ENCODE assay signal across 22 cellular contexts in the genomic region with DNA sequence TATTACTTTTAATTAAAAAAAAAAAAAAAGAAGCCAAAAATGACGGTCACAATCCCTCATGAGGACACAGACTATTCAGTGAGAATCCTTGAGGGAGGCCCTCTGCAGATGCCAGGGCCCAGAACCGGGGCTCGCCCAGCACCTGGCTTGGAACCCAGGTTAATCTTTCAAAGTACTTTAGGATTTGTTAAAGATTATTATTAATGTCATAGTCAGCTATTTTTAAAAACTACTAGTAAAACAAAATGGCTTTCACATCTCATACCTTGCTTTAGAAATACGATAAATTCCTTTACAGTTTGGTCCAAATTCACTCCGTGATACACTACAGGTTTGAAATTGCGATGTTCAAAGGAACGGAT. TPM values are rescaled to one million over a fixed set of nuclear protein-coding genes. Genes with fewer than 3 reads are reported as not detected.
DNase-seq lines count a peak whose midpoint lies in the region; ATAC-seq and TF ChIP-seq lines count a peak whose summit lies in the region.
"Had no signal": no experiment of that assay in that cellular context is flagged by ENCODE, and none has a peak within 500 bp of the region (broad histone marks: within the 10 kb centered on the region; RNA-seq: fewer than 3 reads in every experiment).

No MANE protein-coding gene starts in this region.

- no peaks in the 10 kb centered on the region for H4K20me1 ChIP-seq in DND-41 (ENCODE audit: insufficient read depth, low read length)
- H4K20me1 ChIP-seq in OCI-LY7 (ENCODE audit: insufficient read depth, low read length), result no peaks in the 10 kb centered on the region

- no TSS peak for BruUV-seq in OCI-LY7 (replicated peaks; lab: Mats Ljungman, UMichigan)

- H3K9me3 Mint-ChIP-seq in naive B cell, result no peaks in the 10 kb centered on the region
- H3K9me3 Mint-ChIP-seq: activated CD4-positive, alpha-beta memory T cell treated with anti-CD3 and anti-CD28 coated beads, Interleukin-2, amount 10 ng/mL, durations not matched to agents 7 days and 5 days; stimulated activated naive CD8-positive, alpha-beta T cell treated with anti-CD3 and anti-CD28 coated beads, Interleukin-15, Interleukin-2, amounts not matched to agents 100 ng/mL and 50 ng/mL, for 24 hours; type B pancreatic cell; WTC11 had no signal

- H3K9me3 ChIP-seq in DND-41 (ENCODE audit: insufficient read depth, low read length, severe bottlenecking) (no peaks in the 10 kb centered on the region), OCI-LY7 (ENCODE audit: low read length) (no peaks in the 10 kb centered on the region)
- H3K9me3 ChIP-seq: SJCRH30 had no signal

- no peak for TF ChIP-seq CTCF in DND-41 (IDR thresholded peaks at IDR 0.05; ENCODE audit: borderline replicate concordance, extremely low read depth, low read length, poor library complexity, severe bottlenecking)
- no peak for TF ChIP-seq CTCF in OCI-LY7 (conservative IDR thresholded peaks at IDR 0.05; ENCODE audit: low read length)

- POLR2A ChIA-PET in OCI-LY7 (lab: Charles Lee), result interaction anchor here (0.8 to 2.3 kb wide), 6 partner anchors 8 to 29 kb away, joined by 3 to 28 read pairs (median 3); no protein-coding TSS in a partner anchor

- peak overlapping the region; percentile 12 to 97 (median 91) for H3K27ac Mint-ChIP-seq in naive B cell
- H3K27ac Mint-ChIP-seq: activated CD4-positive, alpha-beta memory T cell treated with anti-CD3 and anti-CD28 coated beads, Interleukin-2, amount 10 ng/mL, durations not matched to agents 7 days and 5 days; type B pancreatic cell; WTC11 had no signal

- intact Hi-C loops in OCI-LY7 (cut with micrococcal nuclease; ENCODE audit: unreplicated experiment), result no loop called here

- no peak overlapping the region for H3K4me3 ChIP-seq in DND-41 (ENCODE audit: low read depth in 1 of 2, low read length in 2 of 2)
- no peak overlapping the region for H3K4me3 ChIP-seq in OCI-LY7 (ENCODE audit: low read depth, low read length, poor library complexity, severe bottlenecking)
- H3K4me3 ChIP-seq: dorsolateral prefrontal cortex, SJCRH30 had no signal

- H3K9me2 ChIP-seq in OCI-LY7 (ENCODE audit: insufficient read depth, low read length), result no peaks in the 10 kb centered on the region

- no peak overlapping the region for H3K9ac ChIP-seq in DND-41 (ENCODE audit: low read depth, low read length)
- H3K9ac ChIP-seq: KMS-11, parathyroid adenoma had no signal

- H3K4me1 ChIP-seq in DND-41 (ENCODE audit: insufficient read depth, low read length) (peaks cover 17% of the 10 kb centered on the region), OCI-LY7 (ENCODE audit: insufficient read depth, low read length, poor library complexity, severe bottlenecking) (peaks cover 32% of the 10 kb centered on the region)
- H3K4me1 ChIP-seq: foreskin keratinocyte, SJCRH30 had no signal

- 0 out of 2 replicates have a peak overlapping the region, but pooled peaks have one; percentile 40 for H3K27ac ChIP-seq in DND-41 (ENCODE audit: low read length)
- peak overlapping the region; percentile 44 for H3K27ac ChIP-seq in OCI-LY7 (ENCODE audit: low read depth, low read length, poor library complexity, severe bottlenecking)
- H3K27ac ChIP-seq: dorsolateral prefrontal cortex, foreskin keratinocyte, KMS-11, parathyroid adenoma, SJCRH30 had no signal

- no peaks in the 10 kb centered on the region for H3K27me3 ChIP-seq in DND-41 (ENCODE audit: insufficient read depth, low read length, poor library complexity)
- H3K27me3 ChIP-seq: dorsolateral prefrontal cortex, foreskin keratinocyte, SJCRH30 had no signal

- no peaks in the 10 kb centered on the region for H3K36me3 Mint-ChIP-seq in naive B cell
- H3K36me3 Mint-ChIP-seq: WTC11 had no signal

- H2AFZ ChIP-seq in DND-41 (ENCODE audit: low read depth, low read length) (0 out of 2 replicates have a peak overlapping the region, but pooled peaks have one; percentile 27), OCI-LY7 (ENCODE audit: low read length) (peak overlapping the region; percentile 79)
- H2AFZ ChIP-seq: parathyroid adenoma had no signal

- H3K79me2 ChIP-seq in DND-41 (ENCODE audit: insufficient read depth, low read length) (no peaks in the 10 kb centered on the region), OCI-LY7 (ENCODE audit: insufficient read depth, low read depth, low read length) (no peaks in the 10 kb centered on the region)

- CTCF ChIA-PET in OCI-LY7 (lab: Charles Lee; ENCODE audit: unreplicated experiment), result interaction anchor here (1.7 kb wide), 1 partner anchor 10 kb away, joined by 4 read pairs; no protein-coding TSS in a partner anchor

- no peak for ATAC-seq in DND-41 (ENCODE audit: insufficient read depth, low read depth)
- ATAC-seq in HG02610 (IDR thresholded peaks at IDR 0.05; ENCODE audit: unreplicated experiment), result peak; percentile 34
- peak in 1 of 2 donors; percentile 5 for ATAC-seq in naive B cell (ENCODE audit: low read depth in 2 of 2)
- no peak for ATAC-seq in GM18868 (IDR thresholded peaks at IDR 0.05; ENCODE audit: unreplicated experiment)
- ATAC-seq: foreskin keratinocyte, PC-3, WTC11 had no signal

- H3K4me2 ChIP-seq in DND-41 (ENCODE audit: insufficient read depth, low read length) (peak overlapping the region; percentile 45; the same call in 1 of the 2 replicates), OCI-LY7 (ENCODE audit: low read length) (peak overlapping the region; percentile 52)
- H3K4me2 ChIP-seq: KMS-11 had no signal

- DNase-seq in DND-41, result no peak
- no peak for DNase-seq in OCI-LY7 (ENCODE audit: low spot score)
- no peak for DNase-seq in naive B cell
- DNase-seq in stimulated activated naive CD4-positive, alpha-beta T cell treated with Interleukin-2 at 50 U/mL for 16 hours (lab: John Stamatoyannopoulos, UW), result no peak
- no peak for DNase-seq in SIG-M5 treated with dmso at 0.1 percent for 504 hours (lab: John Stamatoyannopoulos, UW; ENCODE audit: unreplicated experiment)
- DNase-seq: dorsolateral prefrontal cortex, foreskin keratinocyte, mammary epithelial cell, NCI-H1105, NCI-H2081 treated with DMSO at 0.1 percent for 48 hours, NCI-H524 treated with DMSO at 0.1 percent for 48 hours, PC-3, SJCRH30 had no signal

- no peaks in the 10 kb centered on the region for H3K36me3 ChIP-seq in DND-41 (ENCODE audit: insufficient read depth, low read length)
- H3K36me3 ChIP-seq in OCI-LY7 (ENCODE audit: insufficient read depth, low read length), result no peaks in the 10 kb centered on the region
- H3K36me3 ChIP-seq: SJCRH30 had no signal

- peaks cover 23 to 36% (median 24%) of the 10 kb centered on the region in 3 donors for H3K4me1 Mint-ChIP-seq in naive B cell
- H3K4me1 Mint-ChIP-seq: WTC11 had no signal

- H3K4me3 Mint-ChIP-seq in naive B cell, result peak overlapping the region in 6 of 8 donors; percentile 2 to 78 (median 36)
- H3K4me3 Mint-ChIP-seq: activated CD4-positive, alpha-beta memory T cell treated with anti-CD3 and anti-CD28 coated beads, Interleukin-2, amount 10 ng/mL, durations not matched to agents 7 days and 5 days; type B pancreatic cell; WTC11 had no signal

- H3K27me3 Mint-ChIP-seq in naive B cell, result no peaks in the 10 kb centered on the region
- H3K27me3 Mint-ChIP-seq: activated CD4-positive, alpha-beta memory T cell treated with anti-CD3 and anti-CD28 coated beads, Interleukin-2, amount 10 ng/mL, durations not matched to agents 7 days and 5 days; naive thymus-derived CD4-positive, alpha-beta T cell; stimulated activated naive CD8-positive, alpha-beta T cell treated with anti-CD3 and anti-CD28 coated beads, Interleukin-15, Interleukin-2, amounts not matched to agents 100 ng/mL and 50 ng/mL, for 24 hours; type B pancreatic cell had no signal

RNA-seq across cellular contexts. Expression of a gene that starts 27.1 kb away (rescaled TPM):
- total RNA-seq in OCI-LY7 (2014; rRNA removed; shearing (Covaris generic)), result 14.2 and 15.4 TPM in 2 replicates
- 17.7 and 22.5 TPM in 2 replicates for total RNA-seq in OCI-LY7 (2022)
- 10 to 100 TPM; 19.2 to 29.0 (median 25.2) TPM for polyA plus RNA-seq in naive B cell (ENCODE audit: low read depth in 6 of 6)

RNA-seq across cellular contexts. Expression of a gene that starts 27.2 kb away (rescaled TPM):
- total RNA-seq in OCI-LY7 (2014; rRNA removed; shearing (Covaris generic)), result 293 and 348 TPM in 2 replicates
- 309 and 338 TPM in 2 replicates for total RNA-seq in OCI-LY7 (2022)
- 100 to 1,000 TPM; 567 to 670 (median 595) TPM for polyA plus RNA-seq in naive B cell (ENCODE audit: low read depth in 6 of 6)
